Comparison of ENCODE assay signal across 11 cellular contexts in genomic region chr13:37290691-37291090, GRCh38.
"Had no signal": no experiment of that assay in that cellular context is flagged by ENCODE, and none has a peak within 500 bp of the region (broad histone marks: within the 10 kb centered on the region; RNA-seq: fewer than 3 reads in every experiment).

No MANE protein-coding gene starts in this region.

- H3K27ac ChIP-seq: GM23248 had no signal

- H3K9me3 Mint-ChIP-seq: GM23338, HFFc6 had no signal

- H3K27ac Mint-ChIP-seq: GM23338, H9, HFFc6 had no signal

- H3K36me3 ChIP-seq: HAP-1 had no signal

- H3K9me3 ChIP-seq: HAP-1 had no signal

- H2AFZ ChIP-seq: GM23248, GM23338 had no signal

- H3K4me1 ChIP-seq: HAP-1 had no signal

- H3K4me1 Mint-ChIP-seq: GM23338, H9 had no signal

- H3K4me3 ChIP-seq: GM23248, GM23338, HAP-1 had no signal

- ATAC-seq: GM23338, HCT116 had no signal

- DNase-seq: GM23248, GOT3, H7, H9, HCEC 1CT, HFFc6 had no signal

- H3K4me3 Mint-ChIP-seq: GM23338, H9, HFFc6 had no signal

- H3K9ac ChIP-seq: GM23248 had no signal

- FAIRE-seq: H1, H54 had no signal

- H3K4me2 ChIP-seq: GM23338 had no signal
